8 cellular contexts compared by ENCODE assay signal in the genomic region with DNA sequence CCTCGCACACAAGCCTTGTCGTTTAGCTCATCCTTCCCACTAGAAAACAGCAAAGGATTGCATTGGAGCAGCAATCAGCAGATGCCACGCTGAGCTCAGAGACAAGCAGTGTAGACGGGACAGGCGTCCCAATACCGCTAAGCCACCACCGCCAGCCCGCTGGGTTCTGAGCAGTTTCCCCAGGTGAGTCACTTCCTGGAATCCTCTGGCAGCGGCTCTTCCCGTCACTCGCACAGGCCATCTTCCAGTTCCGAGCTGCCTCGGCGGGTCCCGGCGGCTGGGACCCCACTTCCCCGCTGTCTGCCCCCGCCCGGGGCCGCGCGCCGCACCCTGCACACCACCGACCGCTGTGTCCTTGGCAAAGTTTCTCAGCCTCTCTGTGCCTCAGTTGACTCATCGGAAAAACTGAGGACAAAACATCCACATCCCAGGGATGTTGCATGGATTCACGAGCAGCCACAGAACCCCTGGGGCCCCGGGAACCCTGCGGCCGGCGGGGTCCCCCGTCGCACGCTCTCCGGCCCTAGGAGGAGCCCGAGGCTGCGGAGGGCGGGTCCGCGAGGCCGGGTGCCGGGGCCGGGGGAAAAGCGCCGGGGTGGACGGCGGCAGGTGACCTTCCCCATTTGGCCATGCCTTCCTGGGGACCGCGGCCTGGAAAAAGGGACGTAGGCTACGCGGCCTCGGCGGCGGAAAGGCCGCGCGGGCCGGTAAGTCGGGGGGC. TPM values are rescaled to one million over a fixed set of nuclear protein-coding genes. Genes with fewer than 3 reads are reported as not detected.
A peak's percentile ranks its signal among the peaks of the same experiment; 100 is the strongest.
DNase-seq lines count a peak whose midpoint lies in the region; ATAC-seq lines count a peak whose summit lies in the region.

No MANE protein-coding gene starts in this region.

- H3K27me3 Mint-ChIP-seq in activated CD4-positive, alpha-beta memory T cell treated with anti-CD3 and anti-CD28 coated beads for 36 hours, result no peaks in the 10 kb centered on the region

- peak overlapping the region; percentile 90 for H3K4me3 Mint-ChIP-seq in activated CD4-positive, alpha-beta memory T cell treated with anti-CD3 and anti-CD28 coated beads for 36 hours

- no peaks in the 10 kb centered on the region for H3K27me3 ChIP-seq in ectodermal cell (ENCODE audit: control insufficient read depth, insufficient read depth, low read length, poor library complexity, severe bottlenecking)

- peaks cover 3% of the 10 kb centered on the region for H3K4me1 ChIP-seq in ectodermal cell (ENCODE audit: control insufficient read depth, insufficient read depth, low read length)

- peaks cover 29% of the 10 kb centered on the region for H3K4me1 Mint-ChIP-seq in activated CD4-positive, alpha-beta memory T cell treated with anti-CD3 and anti-CD28 coated beads for 36 hours (ENCODE audit: low read depth)

- H3K4me3 ChIP-seq in ectodermal cell (ENCODE audit: insufficient read depth, low read depth, low read length), result peak overlapping the region; percentile 88

- peaks cover 16% of the 10 kb centered on the region for H3K9me3 Mint-ChIP-seq in activated CD4-positive, alpha-beta memory T cell treated with anti-CD3 and anti-CD28 coated beads for 36 hours

- intact Hi-C loops in activated CD4-positive, alpha-beta memory T cell treated with anti-CD3 and anti-CD28 coated beads for 36 hours (cut with micrococcal nuclease), result loop anchor here (1.0 to 10.0 kb wide), 7 partner anchors 26 to 844 kb away; a partner anchor contains a TSS

- DNase-seq in NCI-H1092 treated with DMSO at 0.1 percent for 48 hours (lab: John Stamatoyannopoulos, UW) (peak; percentile 36), NCI-H1092 (lab: John Stamatoyannopoulos, UW) (no peak), NCI-H2107 (lab: John Stamatoyannopoulos, UW) (peak; percentile 40), lung microvascular endothelial cell (ENCODE audit: low read depth in 2 of 2) (peak; percentile 75 to 79)
- peak; percentile 86 for DNase-seq in activated CD4-positive, alpha-beta memory T cell treated with anti-CD3 and anti-CD28 coated beads for 36 hours
- peak; percentile 42 for DNase-seq in stimulated activated CD8-positive, alpha-beta memory T cell treated with anti-CD3 and anti-CD28 coated beads, Interleukin-12 subunit alpha, Interleukin-12 subunit beta, amount 100 ng/mL, for 24 hours (ENCODE audit: extremely low read depth)

- peaks cover 23% of the 10 kb centered on the region for H3K36me3 Mint-ChIP-seq in activated CD4-positive, alpha-beta memory T cell treated with anti-CD3 and anti-CD28 coated beads for 36 hours

- 0% methylated on average over 60 of the region's 60 CpGs for WGBS in ectodermal cell, 2 experiments

- H3K9me3 ChIP-seq in ectodermal cell (ENCODE audit: control insufficient read depth, low read length), result no peaks in the 10 kb centered on the region

- CTCF ChIA-PET in activated CD4-positive, alpha-beta memory T cell treated with anti-CD3 and anti-CD28 coated beads for 36 hours (lab: Charles Lee), result interaction anchor here (0.6 to 2.5 kb wide), 4 partner anchors 26 to 664 kb away, joined by 3 to 23 read pairs (median 9); no protein-coding TSS in a partner anchor

- H3K27ac ChIP-seq in ectodermal cell (ENCODE audit: insufficient read depth, low read depth, low read length, poor library complexity, severe bottlenecking), result peak overlapping the region; percentile 88

- POLR2A ChIA-PET in activated CD4-positive, alpha-beta memory T cell treated with anti-CD3 and anti-CD28 coated beads for 36 hours (lab: Charles Lee), result interaction anchor here (0.7 to 1.5 kb wide), 7 partner anchors 10 to 73 kb away, joined by 3 to 13 read pairs (median 3); a partner anchor contains a TSS

- peak overlapping the region; percentile 76 for H3K27ac Mint-ChIP-seq in activated CD4-positive, alpha-beta memory T cell treated with anti-CD3 and anti-CD28 coated beads for 36 hours

- peak; percentile 30 for ATAC-seq in HG02642 (IDR thresholded peaks at IDR 0.05; ENCODE audit: poor library complexity, unreplicated experiment)

- H3K36me3 ChIP-seq in ectodermal cell (ENCODE audit: control insufficient read depth, insufficient read depth, low read length), result peaks cover 6% of the 10 kb centered on the region

RNA-seq across cellular contexts. Expression of a gene that starts 0.6 kb away (rescaled TPM):
- total RNA-seq in activated CD4-positive, alpha-beta memory T cell treated with anti-CD3 and anti-CD28 coated beads for 36 hours, result 10 to 100 TPM; 72.8 to 77.2 TPM
- polyA plus RNA-seq in ectodermal cell (2013, experiment 1 of 4), result 31.2 TPM
- 31.5 TPM for polyA plus RNA-seq in ectodermal cell (2013, experiment 2 of 4)
- polyA plus RNA-seq in ectodermal cell (2013, experiment 3 of 4), result 30.9 TPM
- polyA plus RNA-seq in ectodermal cell (2013, experiment 4 of 4), result 34.1 TPM
- total RNA-seq in lung microvascular endothelial cell, result 10.7 and 17.7 TPM in 2 replicates

RNA-seq across cellular contexts. Expression of a gene that starts 46.9 kb away (rescaled TPM):
- 10 to 100 TPM; 66.9 to 67.9 TPM for total RNA-seq in activated CD4-positive, alpha-beta memory T cell treated with anti-CD3 and anti-CD28 coated beads for 36 hours
- polyA plus RNA-seq in ectodermal cell (2013, experiment 1 of 4), result 2.9 TPM
- 3.2 TPM for polyA plus RNA-seq in ectodermal cell (2013, experiment 2 of 4)
- 3.4 TPM for polyA plus RNA-seq in ectodermal cell (2013, experiment 3 of 4)
- polyA plus RNA-seq in ectodermal cell (2013, experiment 4 of 4), result 3.2 TPM
- 0.87 and 1.6 TPM in 2 replicates for total RNA-seq in lung microvascular endothelial cell

RNA-seq across cellular contexts. Expression of a gene that starts 55.8 kb away (rescaled TPM):
- 10 to 100 TPM; 41.7 to 43.3 TPM for total RNA-seq in activated CD4-positive, alpha-beta memory T cell treated with anti-CD3 and anti-CD28 coated beads for 36 hours
- polyA plus RNA-seq in ectodermal cell (2013, experiment 1 of 4), result 31.0 TPM
- polyA plus RNA-seq in ectodermal cell (2013, experiment 2 of 4), result 40.3 TPM
- 28.8 TPM for polyA plus RNA-seq in ectodermal cell (2013, experiment 3 of 4)
- polyA plus RNA-seq in ectodermal cell (2013, experiment 4 of 4), result 31.0 TPM
- total RNA-seq in lung microvascular endothelial cell, result 34.9 and 50.0 TPM in 2 replicates

Comparison
In these comparisons a context has a peak if more than half of its experiments do, and no peak if none do; other contexts are left out.
1. RNA of a gene that starts 46.9 kb away (total RNA-seq): 66.9 to 67.9 TPM in activated CD4-positive, alpha-beta memory T cell treated with anti-CD3 and anti-CD28 coated beads for 36 hours; 0.87 to 1.6 TPM in lung microvascular endothelial cell; every median in the first group is over 10 times any median in the second.